In genomic region chr11:41099654-41100053, GRCh38 we compare ENCODE assay signal across 1 cellular context.
TF ChIP-seq lines count a peak whose summit lies in the region.

No MANE protein-coding gene starts in this region.

TF ChIP-seq in HepG2, 621 proteins besides CTCF, POLR2A, EP300 and RAD21 (continued from another document):
- TF ChIP-seq PAWR (CRISPR knock-in tag; IDR thresholded peaks at IDR 0.05; ENCODE audit: borderline replicate concordance), result no peak
- TF ChIP-seq BCLAF1 (IDR thresholded peaks at IDR 0.05), result no peak
- no peak for TF ChIP-seq JUND (CRISPR knock-in tag; IDR thresholded peaks at IDR 0.05)
- no peak for TF ChIP-seq FOXK1 (CRISPR knock-in tag; IDR thresholded peaks at IDR 0.05; ENCODE audit: borderline replicate concordance, low read depth)
- no peak for TF ChIP-seq FOXK2 (IDR thresholded peaks at IDR 0.05)
- no peak for TF ChIP-seq SIX4 (CRISPR knock-in tag; IDR thresholded peaks at IDR 0.05)
- no peak for TF ChIP-seq MAF1 (CRISPR knock-in tag; IDR thresholded peaks at IDR 0.05; ENCODE audit: borderline replicate concordance)
- no peak for TF ChIP-seq ZC3H4 (CRISPR knock-in tag; IDR thresholded peaks at IDR 0.05; ENCODE audit: borderline replicate concordance)
